ENCODE assay signal across 17 cellular contexts in genomic region chr3:99758502-99759177, GRCh38. TPM values are rescaled to one million over a fixed set of nuclear protein-coding genes. Genes with fewer than 3 reads are reported as not detected.
DNase-seq lines count a peak whose midpoint lies in the region; ATAC-seq and TF ChIP-seq lines count a peak whose summit lies in the region.
"Had no signal": no experiment of that assay in that cellular context is flagged by ENCODE, and none has a peak within 500 bp of the region (broad histone marks: within the 10 kb centered on the region; RNA-seq: fewer than 3 reads in every experiment).

No MANE protein-coding gene starts in this region.

- H3K27ac ChIP-seq in right atrium auricular region = peak overlapping the region in 1 of 2 donors; percentile 68
- H3K27ac ChIP-seq: BLaER1 had no signal

- H3K27me3 ChIP-seq in right atrium auricular region = no peaks in the 10 kb centered on the region
- H3K27me3 ChIP-seq: BLaER1 had no signal

- H3K4me3 ChIP-seq in right atrium auricular region = no peak overlapping the region
- H3K4me3 ChIP-seq: BLaER1, GM23338 had no signal

- peak; percentile 62 for ATAC-seq in Right ventricle myocardium superior (ENCODE audit: poor library complexity)
- ATAC-seq in left ventricle myocardium superior = peak; percentile 78
- ATAC-seq: GM23338, HepG2 had no signal

- TF ChIP-seq CTCF in right atrium auricular region (IDR thresholded peaks at IDR 0.05) = no peak

- DNase-seq in Right ventricle myocardium superior = no peak
- no peak for DNase-seq in right atrium auricular region (ENCODE audit: low spot score)
- DNase-seq in left ventricle myocardium superior = no peak
- DNase-seq in pons (ENCODE audit: low spot score) = peak; percentile 17
- DNase-seq in NCI-H82 (lab: John Stamatoyannopoulos, UW) = no peak
- DNase-seq in effector CD8-positive, alpha-beta T cell (lab: John Stamatoyannopoulos, UW) = no peak
- no peak for DNase-seq in cerebellar cortex (ENCODE audit: low spot score)
- DNase-seq: 8988T; AML-193; Caco-2; CD8-positive, alpha-beta memory T cell; DND-41; GDM1; H7 had no signal

- no peaks in the 10 kb centered on the region for H3K36me3 ChIP-seq in right atrium auricular region
- H3K36me3 ChIP-seq: BLaER1 had no signal

- intact Hi-C loops in Right ventricle myocardium superior (cut with DNase I) = loop anchor here (10.0 kb wide), 1 partner anchor 734 kb away; no protein-coding TSS in a partner anchor
- intact Hi-C loops in left ventricle myocardium superior (cut with micrococcal nuclease) = loop anchor here (10.0 kb wide), 2 partner anchors 254 to 734 kb away; no protein-coding TSS in a partner anchor

- H3K9me3 ChIP-seq in right atrium auricular region = no peaks in the 10 kb centered on the region
- H3K9me3 ChIP-seq: BLaER1, Caco-2 had no signal

- peaks cover 0 to 38% of the 10 kb centered on the region in 2 donors for H3K4me1 ChIP-seq in right atrium auricular region
- H3K4me1 ChIP-seq: BLaER1, Caco-2 had no signal

RNA-seq across cellular contexts. Expression of gene CMSS1, which starts 59.0 kb away (rescaled TPM):
- total RNA-seq in Right ventricle myocardium superior (36.9 TPM), right atrium auricular region (10 to 100 TPM in 1 of 2 donors, 1 to 10 TPM in 1; 5.7 to 17.7 TPM), left ventricle myocardium superior (34.5 TPM)
